ENCODE assay signal across 8 cellular contexts in the genomic region with DNA sequence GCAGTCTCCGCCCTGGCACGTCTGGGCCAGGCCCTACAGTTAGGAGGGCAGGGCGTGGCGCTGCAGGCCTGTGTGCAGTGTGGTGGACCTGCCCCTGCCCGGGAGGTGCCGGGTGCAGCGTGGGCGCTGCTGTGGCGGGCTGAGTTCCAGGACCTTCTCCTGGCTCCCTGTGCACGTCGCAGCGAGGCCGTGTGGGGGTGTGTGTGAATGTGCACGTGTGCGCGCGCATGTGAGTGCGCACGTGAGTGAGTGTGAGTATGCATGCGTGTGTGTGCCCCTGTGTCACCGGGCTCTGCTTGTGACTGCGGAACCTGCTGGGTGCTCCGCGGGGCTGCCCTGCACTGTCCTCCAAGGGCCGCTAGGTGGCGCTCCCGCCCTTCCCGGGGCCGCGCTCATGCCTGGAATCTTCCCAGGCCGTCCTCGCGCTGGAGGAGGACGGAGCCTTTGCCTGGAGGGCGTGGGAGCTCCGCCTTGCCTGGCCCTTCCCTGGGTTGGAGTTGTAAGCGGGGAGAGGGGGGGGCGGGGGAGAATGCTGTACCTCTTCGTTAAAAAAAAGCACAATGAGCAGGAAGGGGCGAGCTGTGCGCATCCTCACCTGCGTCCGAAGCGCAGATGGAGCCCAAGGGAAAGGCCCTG.
DNase-seq lines count a peak whose midpoint lies in the region; TF ChIP-seq lines count a peak whose summit lies in the region.

No MANE protein-coding gene starts in this region.

- TF ChIP-seq RAD21 in SK-N-SH (IDR thresholded peaks at IDR 0.05; ENCODE audit: low read length) = peak; percentile 97

- H3K4me1 ChIP-seq in SK-N-SH (ENCODE audit: control insufficient read depth in 1 of 2, insufficient read depth in 2 of 2, low read depth in 1 of 2, low read length in 1 of 2) = peaks cover 12 to 42% of the 10 kb centered on the region in 2 experiments; a peak in 3 of 4 replicates

- H3K27me3 ChIP-seq in SK-N-SH (ENCODE audit: insufficient read depth) = no peaks in the 10 kb centered on the region

- peak overlapping the region; percentile 53; the same call in 1 of the 2 replicates for H3K9ac ChIP-seq in SK-N-SH

- peak overlapping the region in 1 of 2 experiments; percentile 48; a peak in 1 of 4 replicates for H3K4me3 ChIP-seq in SK-N-SH (ENCODE audit: low read depth in 2 of 2, low read length in 1 of 2)

- CTCF ChIA-PET in SK-N-SH (lab: Yijun Ruan, JAX) = interaction anchor here (0.6 to 8.1 kb wide), 67 partner anchors 10 to 614 kb away, joined by 3 to 71 read pairs (median 4); no protein-coding TSS in a partner anchor

- in situ Hi-C loops in KBM-7 (cut with MboI; ENCODE audit: low pct_unique_long_range_greater_than_20kb, low sequenced_read_pairs) = no loop called here

- peak; percentile 43 for DNase-seq in DMS153 treated with DMSO at 0.1 percent for 48 hours (lab: John Stamatoyannopoulos, UW; ENCODE audit: unreplicated experiment)
- peak; percentile 84 for DNase-seq in KBM-7
- DNase-seq in SK-N-SH = peak; percentile 96
- DNase-seq in activated naive CD4-positive, alpha-beta T cell treated with anti-CD3 and anti-CD28 coated beads, Interleukin-2, amount 50 U/mL, for 16 hours = peak; percentile 56
- peak; percentile 61 to 92 (median 85) for DNase-seq in head of caudate nucleus
- peak; percentile 73 to 98 (median 83) for DNase-seq in posterior cingulate gyrus
- peak; percentile 82 for DNase-seq in ureter (ENCODE audit: low spot score)
- no peak for DNase-seq in NCI-H1694 treated with DMSO at 0.1 percent for 48 hours (lab: John Stamatoyannopoulos, UW)

- peaks cover 25% of the 10 kb centered on the region; the same call in 1 of the 2 replicates for H3K79me2 ChIP-seq in SK-N-SH (ENCODE audit: insufficient read depth)

- H3K4me2 ChIP-seq in SK-N-SH = peak overlapping the region; percentile 83

- peaks cover 0 to 21% of the 10 kb centered on the region in 2 experiments for H3K36me3 ChIP-seq in SK-N-SH (replicated peaks in 1 of 2; ENCODE audit: control insufficient read depth in 1 of 2, insufficient read depth in 2 of 2, low read length in 1 of 2)

- H3K9me2 ChIP-seq in SK-N-SH = no peaks in the 10 kb centered on the region

- peaks cover 32% of the 10 kb centered on the region for H4K20me1 ChIP-seq in SK-N-SH (ENCODE audit: insufficient read depth)

- intact Hi-C loops in head of caudate nucleus (cut with DNase I) = loop anchor here (10.0 kb wide), 1 partner anchor 537 kb away; no protein-coding TSS in a partner anchor
- intact Hi-C loops in posterior cingulate gyrus (cut with DNase I) = loop anchor here (2.0 to 10.0 kb wide), 2 partner anchors 287 to 531 kb away; no protein-coding TSS in a partner anchor

- 46% methylated on average over 12 of the region's 44 CpGs for WGBS in SK-N-SH (ENCODE audit: low lambda C conversion rate)

- POLR2A ChIA-PET in SK-N-SH (lab: Yijun Ruan, JAX) = interaction anchor here (0.5 to 0.6 kb wide), 2 partner anchors 62 to 245 kb away, joined by 3 read pairs; no protein-coding TSS in a partner anchor

- 0 out of 2 replicates have a peak overlapping the region, but pooled peaks have one; percentile 37 for H2AFZ ChIP-seq in SK-N-SH (ENCODE audit: low read depth)

- H3K27ac ChIP-seq in SK-N-SH (ENCODE audit: low read depth in 2 of 2, low read length in 1 of 2) = peak overlapping the region in 1 of 2 experiments; percentile 56; a peak in 3 of 4 replicates

- TF ChIP-seq EP300 in SK-N-SH (IDR thresholded peaks at IDR 0.05; ENCODE audit: borderline replicate concordance in 1 of 2, low read depth in 1 of 2, low read length in 1 of 2) = no peak

- TF ChIP-seq CTCF in SK-N-SH (IDR thresholded peaks at IDR 0.05) = peak; percentile 90

- H3K9me3 ChIP-seq in SK-N-SH = no peaks in the 10 kb centered on the region

- H3F3A ChIP-seq in SK-N-SH (replicated peaks; ENCODE audit: insufficient read depth) = peaks cover 5% of the 10 kb centered on the region

TF ChIP-seq in SK-N-SH, 30 proteins besides CTCF, POLR2A, EP300 and RAD21 (continues in another document):
- TF ChIP-seq, protein P1, sequence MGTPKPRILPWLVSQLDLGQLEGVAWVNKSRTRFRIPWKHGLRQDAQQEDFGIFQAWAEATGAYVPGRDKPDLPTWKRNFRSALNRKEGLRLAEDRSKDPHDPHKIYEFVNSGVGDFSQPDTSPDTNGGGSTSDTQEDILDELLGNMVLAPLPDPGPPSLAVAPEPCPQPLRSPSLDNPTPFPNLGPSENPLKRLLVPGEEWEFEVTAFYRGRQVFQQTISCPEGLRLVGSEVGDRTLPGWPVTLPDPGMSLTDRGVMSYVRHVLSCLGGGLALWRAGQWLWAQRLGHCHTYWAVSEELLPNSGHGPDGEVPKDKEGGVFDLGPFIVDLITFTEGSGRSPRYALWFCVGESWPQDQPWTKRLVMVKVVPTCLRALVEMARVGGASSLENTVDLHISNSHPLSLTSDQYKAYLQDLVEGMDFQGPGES (IDR thresholded peaks at IDR 0.05; ENCODE audit: low read depth, low read length) = no peak
- TF ChIP-seq, protein P2, sequence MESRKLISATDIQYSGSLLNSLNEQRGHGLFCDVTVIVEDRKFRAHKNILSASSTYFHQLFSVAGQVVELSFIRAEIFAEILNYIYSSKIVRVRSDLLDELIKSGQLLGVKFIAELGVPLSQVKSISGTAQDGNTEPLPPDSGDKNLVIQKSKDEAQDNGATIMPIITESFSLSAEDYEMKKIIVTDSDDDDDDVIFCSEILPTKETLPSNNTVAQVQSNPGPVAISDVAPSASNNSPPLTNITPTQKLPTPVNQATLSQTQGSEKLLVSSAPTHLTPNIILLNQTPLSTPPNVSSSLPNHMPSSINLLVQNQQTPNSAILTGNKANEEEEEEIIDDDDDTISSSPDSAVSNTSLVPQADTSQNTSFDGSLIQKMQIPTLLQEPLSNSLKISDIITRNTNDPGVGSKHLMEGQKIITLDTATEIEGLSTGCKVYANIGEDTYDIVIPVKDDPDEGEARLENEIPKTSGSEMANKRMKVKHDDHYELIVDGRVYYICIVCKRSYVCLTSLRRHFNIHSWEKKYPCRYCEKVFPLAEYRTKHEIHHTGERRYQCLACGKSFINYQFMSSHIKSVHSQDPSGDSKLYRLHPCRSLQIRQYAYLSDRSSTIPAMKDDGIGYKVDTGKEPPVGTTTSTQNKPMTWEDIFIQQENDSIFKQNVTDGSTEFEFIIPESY (IDR thresholded peaks at IDR 0.05; ENCODE audit: borderline replicate concordance, low read depth) = no peak
- no peak for TF ChIP-seq NFIC (IDR thresholded peaks at IDR 0.05; ENCODE audit: borderline replicate concordance)
- no peak for TF ChIP-seq GABPA (IDR thresholded peaks at IDR 0.05; ENCODE audit: low read depth)
- TF ChIP-seq FOXJ3 (CRISPR knock-in tag; IDR thresholded peaks at IDR 0.05) = no peak
- TF ChIP-seq, protein P3, sequence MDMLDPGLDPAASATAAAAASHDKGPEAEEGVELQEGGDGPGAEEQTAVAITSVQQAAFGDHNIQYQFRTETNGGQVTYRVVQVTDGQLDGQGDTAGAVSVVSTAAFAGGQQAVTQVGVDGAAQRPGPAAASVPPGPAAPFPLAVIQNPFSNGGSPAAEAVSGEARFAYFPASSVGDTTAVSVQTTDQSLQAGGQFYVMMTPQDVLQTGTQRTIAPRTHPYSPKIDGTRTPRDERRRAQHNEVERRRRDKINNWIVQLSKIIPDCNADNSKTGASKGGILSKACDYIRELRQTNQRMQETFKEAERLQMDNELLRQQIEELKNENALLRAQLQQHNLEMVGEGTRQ (IDR thresholded peaks at IDR 0.05; ENCODE audit: borderline replicate concordance, low read depth, low read length) = no peak
- peak; percentile 26; the same call in 1 of the 2 replicates for TF ChIP-seq SIN3A (IDR thresholded peaks at IDR 0.05; ENCODE audit: borderline replicate concordance, low read depth, low read length)
- no peak for TF ChIP-seq CHD2 (IDR thresholded peaks at IDR 0.05; ENCODE audit: low read length, partially characterized antibody)
- TF ChIP-seq, protein P4, sequence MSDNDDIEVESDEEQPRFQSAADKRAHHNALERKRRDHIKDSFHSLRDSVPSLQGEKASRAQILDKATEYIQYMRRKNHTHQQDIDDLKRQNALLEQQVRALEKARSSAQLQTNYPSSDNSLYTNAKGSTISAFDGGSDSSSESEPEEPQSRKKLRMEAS (IDR thresholded peaks at IDR 0.05; ENCODE audit: low read depth) = 0 out of 2 replicates have a peak, but pooled peaks have one; percentile 20
- TF ChIP-seq, protein P5, sequence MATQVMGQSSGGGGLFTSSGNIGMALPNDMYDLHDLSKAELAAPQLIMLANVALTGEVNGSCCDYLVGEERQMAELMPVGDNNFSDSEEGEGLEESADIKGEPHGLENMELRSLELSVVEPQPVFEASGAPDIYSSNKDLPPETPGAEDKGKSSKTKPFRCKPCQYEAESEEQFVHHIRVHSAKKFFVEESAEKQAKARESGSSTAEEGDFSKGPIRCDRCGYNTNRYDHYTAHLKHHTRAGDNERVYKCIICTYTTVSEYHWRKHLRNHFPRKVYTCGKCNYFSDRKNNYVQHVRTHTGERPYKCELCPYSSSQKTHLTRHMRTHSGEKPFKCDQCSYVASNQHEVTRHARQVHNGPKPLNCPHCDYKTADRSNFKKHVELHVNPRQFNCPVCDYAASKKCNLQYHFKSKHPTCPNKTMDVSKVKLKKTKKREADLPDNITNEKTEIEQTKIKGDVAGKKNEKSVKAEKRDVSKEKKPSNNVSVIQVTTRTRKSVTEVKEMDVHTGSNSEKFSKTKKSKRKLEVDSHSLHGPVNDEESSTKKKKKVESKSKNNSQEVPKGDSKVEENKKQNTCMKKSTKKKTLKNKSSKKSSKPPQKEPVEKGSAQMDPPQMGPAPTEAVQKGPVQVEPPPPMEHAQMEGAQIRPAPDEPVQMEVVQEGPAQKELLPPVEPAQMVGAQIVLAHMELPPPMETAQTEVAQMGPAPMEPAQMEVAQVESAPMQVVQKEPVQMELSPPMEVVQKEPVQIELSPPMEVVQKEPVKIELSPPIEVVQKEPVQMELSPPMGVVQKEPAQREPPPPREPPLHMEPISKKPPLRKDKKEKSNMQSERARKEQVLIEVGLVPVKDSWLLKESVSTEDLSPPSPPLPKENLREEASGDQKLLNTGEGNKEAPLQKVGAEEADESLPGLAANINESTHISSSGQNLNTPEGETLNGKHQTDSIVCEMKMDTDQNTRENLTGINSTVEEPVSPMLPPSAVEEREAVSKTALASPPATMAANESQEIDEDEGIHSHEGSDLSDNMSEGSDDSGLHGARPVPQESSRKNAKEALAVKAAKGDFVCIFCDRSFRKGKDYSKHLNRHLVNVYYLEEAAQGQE (IDR thresholded peaks at IDR 0.05; ENCODE audit: low read depth, low read length) = no peak
- TF ChIP-seq TCF12 (IDR thresholded peaks at IDR 0.05) = no peak
- TF ChIP-seq EZH2phosphoT487 (IDR thresholded peaks at IDR 0.05; ENCODE audit: borderline replicate concordance, low read depth) = no peak
- no peak for TF ChIP-seq POLR2AphosphoS5 (IDR thresholded peaks at IDR 0.05; ENCODE audit: low read depth, low read length)
- no peak for TF ChIP-seq FOSL2 (IDR thresholded peaks at IDR 0.05; ENCODE audit: borderline replicate concordance, low read depth)
- no peak for TF ChIP-seq MEF2A (IDR thresholded peaks at IDR 0.05; ENCODE audit: borderline replicate concordance, low read depth)
- no peak for TF ChIP-seq GATA2 (CRISPR knock-in tag; IDR thresholded peaks at IDR 0.05)
- TF ChIP-seq JUND (IDR thresholded peaks at IDR 0.05) = no peak
- no peak for TF ChIP-seq NRF1 (IDR thresholded peaks at IDR 0.05; ENCODE audit: low read depth, low read length)
